19 cellular contexts compared by ENCODE assay signal in genomic region chr6:53866231-53866630, GRCh38.
DNase-seq lines count a peak whose midpoint lies in the region; ATAC-seq and TF ChIP-seq lines count a peak whose summit lies in the region.
"Had no signal": no experiment of that assay in that cellular context is flagged by ENCODE, and none has a peak within 500 bp of the region (broad histone marks: within the 10 kb centered on the region; RNA-seq: fewer than 3 reads in every experiment).

No MANE protein-coding gene starts in this region.

- intact Hi-C loops in IMR-90 (cut with micrococcal nuclease) (no loop called here), testis (cut with DNase I; ENCODE audit: low total_unique reads) (no loop called here)

- H3K23ac ChIP-seq in IMR-90 (ENCODE audit: low read depth, low read length) = no peak overlapping the region

- 0 out of 2 replicates have a peak overlapping the region, but pooled peaks have one; percentile 45 for H3K14ac ChIP-seq in IMR-90 (replicated peaks; ENCODE audit: low read depth, low read length)

- H3K36me3 ChIP-seq in IMR-90 (ENCODE audit: control insufficient read depth, insufficient read depth, low read length) (no peaks in the 10 kb centered on the region), testis (ENCODE audit: low read depth, missing control alignments) (no peaks in the 10 kb centered on the region)

- TF ChIP-seq POLR2A in IMR-90 (IDR thresholded peaks at IDR 0.05; ENCODE audit: low read depth, low read length) = no peak
- TF ChIP-seq POLR2A in testis (IDR thresholded peaks at IDR 0.05) = no peak

- no peak overlapping the region for H3K9ac ChIP-seq in IMR-90 (ENCODE audit: low read depth, low read length)
- H3K9ac ChIP-seq: GM23248 had no signal

- no peak overlapping the region for H2AK9ac ChIP-seq in IMR-90 (replicated peaks; ENCODE audit: low read depth, low read length, poor library complexity)

- no peak overlapping the region for H3K18ac ChIP-seq in IMR-90 (ENCODE audit: low read depth, low read length)

- no peaks in the 10 kb centered on the region for H3K27me3 ChIP-seq in IMR-90 (ENCODE audit: control insufficient read depth, insufficient read depth, low read length)
- H3K27me3 ChIP-seq in testis = no peaks in the 10 kb centered on the region

- H3K4me3 ChIP-seq in IMR-90 (ENCODE audit: insufficient read depth, low read depth, low read length) (no peak overlapping the region), cardiac fibroblast (replicated peaks in 1 of 2; ENCODE audit: low read depth in 2 of 2, low read length in 2 of 2) (no peak overlapping the region), testis (no peak overlapping the region)
- H3K4me3 ChIP-seq: GM23248 had no signal

- POLR2A ChIA-PET in IMR-90 (lab: Charles Lee; ENCODE audit: unreplicated experiment) = no interaction called here

- H3K4me1 Mint-ChIP-seq in immature natural killer cell = peaks cover 12 to 13% of the 10 kb centered on the region in 2 donors

- no peak for TF ChIP-seq RAD21 in IMR-90 (IDR thresholded peaks at IDR 0.05; ENCODE audit: low read length)

- H3K4me3 Mint-ChIP-seq in immature natural killer cell = no peak overlapping the region
- H3K4me3 Mint-ChIP-seq: B cell; CD4-positive, alpha-beta T cell had no signal

- H3K4me2 ChIP-seq in IMR-90 (ENCODE audit: low read depth, low read length) = no peak overlapping the region

- CTCF ChIA-PET in IMR-90 (lab: Yijun Ruan, JAX) = no interaction called here

- in situ Hi-C loops in IMR-90 (cut with MboI; ENCODE audit: low sequenced_read_pairs) (no loop called here), GM13977 (cut with MboI; ENCODE audit: low pct_unique_long_range_greater_than_20kb, low sequenced_read_pairs, unreplicated experiment) (no loop called here)

- H2BK15ac ChIP-seq in IMR-90 (ENCODE audit: low read depth, low read length) = no peak overlapping the region

- WGBS in IMR-90 (ENCODE audit: extremely low coverage in 2 of 2, insufficient read length in 1 of 2), 2 experiments = 30% methylated on average over 4 of the region's 4 CpGs; no CpG with 5 or more reads in 1 of the 2 experiments
- 29 to 40% methylated on average over 4 of the region's 4 CpGs for WGBS in testis, 2 donors

- no peaks in the 10 kb centered on the region for H3K9me3 Mint-ChIP-seq in immature natural killer cell
- H3K9me3 Mint-ChIP-seq: CD4-positive, alpha-beta T cell had no signal

- dilution Hi-C loops in IMR-90 (cut with HindIII; ENCODE audit: low sequenced_read_pairs, unreplicated experiment) = no loop called here

- no peaks in the 10 kb centered on the region for H4K20me1 ChIP-seq in IMR-90 (ENCODE audit: insufficient read depth, low read length)

- TF ChIP-seq CTCF in IMR-90 (conservative IDR thresholded peaks at IDR 0.05; ENCODE audit: low read depth, low read length) (no peak), cardiac fibroblast (IDR thresholded peaks at IDR 0.05; ENCODE audit: low read depth, low read length) (no peak), testis (IDR thresholded peaks at IDR 0.05) (no peak), GM13977 (IDR thresholded peaks at IDR 0.05; ENCODE audit: extremely low read depth, insufficient read depth, missing control alignments) (no peak)

- no peak overlapping the region for H2BK120ac ChIP-seq in IMR-90 (ENCODE audit: low read depth, low read length)

- H2AFZ ChIP-seq in IMR-90 (replicated peaks; ENCODE audit: low read length, poor library complexity) = no peak overlapping the region
- H2AFZ ChIP-seq: GM23248 had no signal

- ATAC-seq in IMR-90 (ENCODE audit: low read depth) = no peak

- H3K9me3 ChIP-seq in IMR-90 (ENCODE audit: control insufficient read depth, insufficient read depth, low read length) (no peaks in the 10 kb centered on the region), testis (no peaks in the 10 kb centered on the region)

- no peak overlapping the region for H3K56ac ChIP-seq in IMR-90 (ENCODE audit: extremely low read depth, insufficient read depth, low read length)

- H2AK5ac ChIP-seq in IMR-90 (ENCODE audit: low read depth, low read length) = no peak overlapping the region

- no peak overlapping the region for H3K27ac Mint-ChIP-seq in immature natural killer cell
- H3K27ac Mint-ChIP-seq: B cell; CD4-positive, alpha-beta T cell had no signal

- H2BK20ac ChIP-seq in IMR-90 (ENCODE audit: low read depth, low read length) = no peak overlapping the region

- H3K4me1 ChIP-seq in IMR-90 (ENCODE audit: control insufficient read depth, insufficient read depth, low read length) (peaks cover 13% of the 10 kb centered on the region), testis (peaks cover 25% of the 10 kb centered on the region)

- no TSS peak for BruUV-seq in IMR-90 (replicated peaks; lab: Mats Ljungman, UMichigan)

- peaks cover 12% of the 10 kb centered on the region for H3K9me1 ChIP-seq in IMR-90 (ENCODE audit: insufficient read depth, low read length)

- H4K5ac ChIP-seq in IMR-90 (ENCODE audit: low read depth, low read length) = no peak overlapping the region

- H4K8ac ChIP-seq in IMR-90 (ENCODE audit: low read depth in 2 of 2, low read length in 2 of 2) = no peak overlapping the region

- no peak overlapping the region for H3K4ac ChIP-seq in IMR-90 (ENCODE audit: low read depth, low read length)

- H3K27me3 Mint-ChIP-seq in immature natural killer cell (ENCODE audit: low read depth in 3 of 3) = peaks cover 0 to 3% (median 0%) of the 10 kb centered on the region in 3 donors
- H3K27me3 Mint-ChIP-seq: B cell; CD4-positive, alpha-beta T cell had no signal

- no peak overlapping the region for H2BK5ac ChIP-seq in IMR-90 (ENCODE audit: low read depth, low read length, poor library complexity, severe bottlenecking)

- peaks cover 0 to 2% (median 0%) of the 10 kb centered on the region in 3 donors for H3K36me3 Mint-ChIP-seq in immature natural killer cell

- H4K91ac ChIP-seq in IMR-90 (ENCODE audit: insufficient read depth, low read depth, low read length) = no peak overlapping the region

- peak; percentile 4 for DNase-seq in IMR-90
- DNase-seq in NCI-H345 treated with DMSO at 0.1 percent for 48 hours (lab: John Stamatoyannopoulos, UW; ENCODE audit: unreplicated experiment) = peak; percentile 13
- peak; percentile 6 to 35 for DNase-seq in cardiac fibroblast (ENCODE audit: low read depth in 2 of 2)
- peak; percentile 42 for DNase-seq in testis
- DNase-seq in CD1c-positive myeloid dendritic cell (ENCODE audit: extremely low spot score) = no peak
- DNase-seq in GM13977 (ENCODE audit: low spot score) = no peak
- DNase-seq in immature natural killer cell = no peak
- DNase-seq: CD4-positive, alpha-beta T cell; GM23248; HCEC 1CT; KBM-7; NCI-H1436; NCI-H2029; NCI-H2227 treated with DMSO at 0.1 percent for 48 hours; NCI-H526 treated with DMSO at 0.1 percent for 48 hours; OCI-M1; RPMI8226; SIG-M5 had no signal

- H3K27ac ChIP-seq in IMR-90 (ENCODE audit: insufficient read depth, low read length) (no peak overlapping the region), testis (peak overlapping the region in 1 of 2 donors; percentile 33)
- H3K27ac ChIP-seq: GM23248 had no signal

- peaks cover 19 to 41% of the 10 kb centered on the region in 2 experiments for H3K79me1 ChIP-seq in IMR-90 (ENCODE audit: low read depth in 1 of 2, low read length in 2 of 2)

TF ChIP-seq in IMR-90, 13 proteins besides CTCF, POLR2A, EP300 and RAD21:
- TF ChIP-seq BHLHE40 (IDR thresholded peaks at IDR 0.05; ENCODE audit: low read depth, low read length) = no peak
- no peak for TF ChIP-seq MAFK (IDR thresholded peaks at IDR 0.05; ENCODE audit: low read depth, low read length)
- no peak for TF ChIP-seq SMC3 (IDR thresholded peaks at IDR 0.05; ENCODE audit: low read depth, low read length)
- TF ChIP-seq CHD1 (IDR thresholded peaks at IDR 0.05; ENCODE audit: low read depth, low read length) = no peak
- TF ChIP-seq ELK1 (IDR thresholded peaks at IDR 0.05; ENCODE audit: borderline replicate concordance, low read depth, low read length) = no peak
- TF ChIP-seq RFX5 (IDR thresholded peaks at IDR 0.05; ENCODE audit: low read depth, low read length) = no peak
- no peak for TF ChIP-seq MXI1 (IDR thresholded peaks at IDR 0.05; ENCODE audit: borderline replicate concordance, low read depth, low read length)
- TF ChIP-seq CEBPB (IDR thresholded peaks at IDR 0.05; ENCODE audit: low read depth, low read length) = no peak
- TF ChIP-seq NFE2L2 (IDR thresholded peaks at IDR 0.05; ENCODE audit: low read depth, low read length) = no peak
- TF ChIP-seq MAZ (IDR thresholded peaks at IDR 0.05; ENCODE audit: borderline replicate concordance, low read depth, low read length) = no peak
- TF ChIP-seq USF2 (IDR thresholded peaks at IDR 0.05; ENCODE audit: low read depth, low read length) = no peak
- TF ChIP-seq FOS (IDR thresholded peaks at IDR 0.05; ENCODE audit: low read depth, low read length) = no peak
- no peak for TF ChIP-seq RCOR1 (IDR thresholded peaks at IDR 0.05; ENCODE audit: insufficient replicate concordance, low read length)
TF ChIP-seq in IMR-90: peak in this region for 0.

Comparison
In these comparisons a context has a peak if more than half of its experiments do, and no peak if none do; other contexts are left out.
1. DNase-seq: peak in IMR-90 (single experiment), NCI-H345 treated with DMSO at 0.1 percent for 48 hours (single experiment), cardiac fibroblast (2 of 2) and testis (single experiment); none in CD1c-positive myeloid dendritic cell (single experiment), GM13977 (single experiment) and immature natural killer cell (0 of 3).